8 cellular contexts compared by ENCODE assay signal in the genomic region with DNA sequence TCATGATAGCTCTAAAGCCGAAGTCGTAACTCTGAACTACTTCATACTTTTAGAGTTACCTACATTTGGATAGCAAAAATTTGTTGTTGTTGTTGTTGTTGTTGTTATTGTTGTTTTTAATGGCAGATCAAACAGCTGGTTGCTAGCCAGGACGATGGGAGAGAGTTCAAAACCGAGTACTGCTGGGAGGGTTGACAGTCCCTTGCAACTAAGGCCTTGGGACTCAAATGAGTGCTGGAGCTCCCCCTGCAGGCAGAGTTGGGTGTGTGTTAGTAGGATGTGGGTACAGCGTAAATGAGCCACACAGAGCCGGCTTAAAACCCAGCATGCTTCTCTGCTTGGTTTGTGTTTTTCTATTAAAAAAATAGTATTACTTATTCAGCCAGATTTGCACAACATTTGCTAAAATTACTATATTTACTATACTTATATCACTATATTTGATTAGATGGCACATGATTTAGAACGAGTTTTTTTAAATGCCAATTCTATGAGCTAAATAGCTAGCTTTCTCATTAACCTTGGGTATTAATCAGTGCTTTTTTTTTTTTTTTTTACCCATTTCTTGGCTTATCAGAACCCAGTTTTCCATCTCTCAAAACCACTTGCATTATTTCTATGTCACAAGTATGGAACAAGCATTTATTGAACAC.
DNase-seq lines count a peak whose midpoint lies in the region; ATAC-seq and TF ChIP-seq lines count a peak whose summit lies in the region.

No MANE protein-coding gene starts in this region.

- no peaks in the 10 kb centered on the region for H3K4me1 Mint-ChIP-seq in type B pancreatic cell (ENCODE audit: unreplicated experiment)

- H3K27me3 ChIP-seq in SJCRH30 (no peaks in the 10 kb centered on the region), gastroesophageal sphincter (peaks cover 4% of the 10 kb centered on the region), ovary (no peaks in the 10 kb centered on the region)

- no peak overlapping the region for H3K27ac ChIP-seq in SJCRH30
- no peak overlapping the region for H3K27ac ChIP-seq in gastroesophageal sphincter
- no peak overlapping the region for H3K27ac ChIP-seq in ovary

- peak; percentile 2 for DNase-seq in GF-D8 (lab: John Stamatoyannopoulos, UW)
- DNase-seq in HCEC 1CT = peak; percentile 74
- peak; percentile 83 for DNase-seq in MV-4-11 (lab: John Stamatoyannopoulos, UW)
- DNase-seq in SJCRH30 = peak; percentile 88 to 98
- peak; percentile 93 for DNase-seq in activated effector memory CD4-positive, alpha-beta T cell treated with anti-CD3 and anti-CD28 coated beads, Interleukin-2, amount 50 U/mL, for 16 hours
- peak; percentile 83 to 91 (median 89) for DNase-seq in ovary
- DNase-seq in type B pancreatic cell (ENCODE audit: extremely low spot score, unreplicated experiment) = peak; percentile 82

- TF ChIP-seq EP300 in gastroesophageal sphincter (IDR thresholded peaks at IDR 0.05) (no peak), ovary (IDR thresholded peaks at IDR 0.05) (no peak)

- H3K4me3 Mint-ChIP-seq in type B pancreatic cell = no peak overlapping the region

- peaks cover 8% of the 10 kb centered on the region for H3K27me3 Mint-ChIP-seq in type B pancreatic cell

- 34 to 35% methylated on average over 7 of the region's 7 CpGs for WGBS in gastroesophageal sphincter (ENCODE audit: low coverage in 1 of 2), 2 donors
- WGBS in ovary, 3 donors = 31 to 38% (median 33%) methylated on average over 7 of the region's 7 CpGs

- H3K9me3 ChIP-seq in SJCRH30 (replicated peaks) (no peaks in the 10 kb centered on the region), gastroesophageal sphincter (no peaks in the 10 kb centered on the region), ovary (no peaks in the 10 kb centered on the region)

- peak; percentile 77 to 87 (median 82) for TF ChIP-seq CTCF in gastroesophageal sphincter (IDR thresholded peaks at IDR 0.05)
- peak; percentile 53 to 79 (median 79) for TF ChIP-seq CTCF in ovary (IDR thresholded peaks at IDR 0.05)
- peak; percentile 95 for TF ChIP-seq CTCF in type B pancreatic cell (conservative IDR thresholded peaks at IDR 0.05)

- intact Hi-C loops in ovary (cut with DNase I) = loop anchor here (5.0 to 10.0 kb wide), 6 partner anchors 128 to 451 kb away; partner anchors contain the start of genes OLFML3 (in 1 of the 4) and SYT6 (in 1 of the 4)

- H3K36me3 ChIP-seq in SJCRH30 = no peaks in the 10 kb centered on the region
- H3K36me3 ChIP-seq in gastroesophageal sphincter = no peaks in the 10 kb centered on the region
- no peaks in the 10 kb centered on the region for H3K36me3 ChIP-seq in ovary

- peaks cover 9% of the 10 kb centered on the region for H3K4me1 ChIP-seq in SJCRH30
- H3K4me1 ChIP-seq in gastroesophageal sphincter = no peaks in the 10 kb centered on the region
- H3K4me1 ChIP-seq in ovary (ENCODE audit: insufficient read depth) = peaks cover 4% of the 10 kb centered on the region

- H3K4me3 ChIP-seq in SJCRH30 = no peak overlapping the region
- no peak overlapping the region for H3K4me3 ChIP-seq in gastroesophageal sphincter
- H3K4me3 ChIP-seq in ovary = no peak overlapping the region

- peak; percentile 94 for ATAC-seq in gastroesophageal sphincter

- H3K27ac Mint-ChIP-seq in type B pancreatic cell = no peak overlapping the region

- no peaks in the 10 kb centered on the region for H3K36me3 Mint-ChIP-seq in type B pancreatic cell

- TF ChIP-seq POLR2A in gastroesophageal sphincter (IDR thresholded peaks at IDR 0.05) (no peak), ovary (IDR thresholded peaks at IDR 0.05) (no peak)

- no peaks in the 10 kb centered on the region for H3K9me3 Mint-ChIP-seq in type B pancreatic cell

Comparison
In these comparisons a context has a peak if more than half of its experiments do, and no peak if none do; other contexts are left out.
1. DNase-seq: peak in every context shown above with its lines; median percentile 93 in SJCRH30; 93 in activated effector memory CD4-positive, alpha-beta T cell treated with anti-CD3 and anti-CD28 coated beads, Interleukin-2, amount 50 U/mL, for 16 hours; 89 in ovary; 83 in MV-4-11; 82 in type B pancreatic cell; 74 in HCEC 1CT; 2 in GF-D8.